ENCODE assay signal across 30 cellular contexts in genomic region chr1:167656657-167657056, GRCh38. TPM values are rescaled to one million over a fixed set of nuclear protein-coding genes. Genes with fewer than 3 reads are reported as not detected.
DNase-seq lines count a peak whose midpoint lies in the region; ATAC-seq and TF ChIP-seq lines count a peak whose summit lies in the region.
"Had no signal": no experiment of that assay in that cellular context is flagged by ENCODE, and none has a peak within 500 bp of the region (broad histone marks: within the 10 kb centered on the region; RNA-seq: fewer than 3 reads in every experiment).

No MANE protein-coding gene starts in this region.

- TF ChIP-seq CTCF in endothelial cell (IDR thresholded peaks at IDR 0.05; ENCODE audit: unreplicated experiment) (no peak), suprapubic skin (IDR thresholded peaks at IDR 0.05) (no peak)

- peaks cover 90% of the 10 kb centered on the region for H3K4me1 ChIP-seq in CD4-positive, CD25-positive, alpha-beta regulatory T cell (ENCODE audit: control insufficient read depth, insufficient read depth, low read length, poor library complexity, severe bottlenecking)
- H3K4me1 ChIP-seq in suprapubic skin: peaks cover 29% of the 10 kb centered on the region
- H3K4me1 ChIP-seq: body of pancreas had no signal

- H3K4me3 Mint-ChIP-seq in activated naive CD8-positive, alpha-beta T cell: no peak overlapping the region
- no peak overlapping the region for H3K4me3 Mint-ChIP-seq in activated naive CD8-positive, alpha-beta T cell treated with anti-CD3 and anti-CD28 coated beads for 36 hours
- H3K4me3 Mint-ChIP-seq in CD4-positive, CD25-positive, alpha-beta regulatory T cell: peak overlapping the region in 3 of 4 donors; percentile 16 to 64 (median 51)
- no peak overlapping the region for H3K4me3 Mint-ChIP-seq in activated T-helper 1 cell treated with anti-CD3 and anti-CD28 coated beads, Interleukin-12 subunit alpha, Interleukin-12 subunit beta, Interleukin-2, Interleukin-4 antibody, amounts not matched to agents 30 ng/mL and 10 ng/mL and 1 ng/mL, durations not matched to agents 14 hours and 24 hours and 36 hours
- no peak overlapping the region for H3K4me3 Mint-ChIP-seq in natural killer cell treated with Interleukin-12 subunit alpha and Interleukin-12 subunit beta and Interleukin-15 and Interleukin-18, amount 100 ng/mL, for 72 hours
- no peak overlapping the region for H3K4me3 Mint-ChIP-seq in endothelial cell (ENCODE audit: unreplicated experiment)
- H3K4me3 Mint-ChIP-seq: T-helper 2 cell treated with Interferon-gamma antibody and Interleukin-4, amounts not matched to agents 5 μg/mL and 100 μg/mL, for 36 hours had no signal

- DNase-seq in activated naive CD8-positive, alpha-beta T cell treated with anti-CD3 and anti-CD28 coated beads for 36 hours: no peak
- no peak for DNase-seq in CD4-positive, CD25-positive, alpha-beta regulatory T cell
- no peak for DNase-seq in activated T-helper 1 cell treated with anti-CD3 and anti-CD28 coated beads, Interleukin-12 subunit alpha, Interleukin-12 subunit beta, Interleukin-2, Interleukin-4 antibody, amounts not matched to agents 30 ng/mL and 10 ng/mL and 1 ng/mL, durations not matched to agents 14 hours and 24 hours and 36 hours (ENCODE audit: low spot score)
- DNase-seq in natural killer cell treated with Interleukin-12 subunit alpha and Interleukin-12 subunit beta and Interleukin-15 and Interleukin-18, amount 100 ng/mL, for 72 hours (ENCODE audit: low spot score): no peak
- DNase-seq in endothelial cell (ENCODE audit: low spot score): no peak
- no peak for DNase-seq in suprapubic skin (ENCODE audit: low spot score in 2 of 2)
- DNase-seq: activated gamma-delta T cell treated with Interleukin-2 at 50 U/mL for 16 hours; body of pancreas; Caco-2; DMS53; esophagus squamous epithelium; foreskin keratinocyte; Kasumi-1; NCI-H1417; NCI-H2081; NCI-H526; NK-92 treated with Interleukin-12 subunit alpha and Interleukin-12 subunit beta, amount 100 ng/mL, for 24 hours; ovary; PC-9; retina; small intestine; stimulated activated naive CD8-positive, alpha-beta T cell treated with anti-CD3 and anti-CD28 coated beads, Interleukin-15, Interleukin-2, amounts not matched to agents 100 U/mL and 50 U/mL, for 24 hours had no signal

- TF ChIP-seq EP300 in suprapubic skin (IDR thresholded peaks at IDR 0.05): no peak

- WGBS in suprapubic skin: 96% methylated on average over 2 of the region's 2 CpGs

- H3K27ac Mint-ChIP-seq in activated naive CD8-positive, alpha-beta T cell: peak overlapping the region; percentile 52
- H3K27ac Mint-ChIP-seq in activated naive CD8-positive, alpha-beta T cell treated with anti-CD3 and anti-CD28 coated beads for 36 hours: no peak overlapping the region
- peak overlapping the region in 2 of 3 donors; percentile 76 to 89 for H3K27ac Mint-ChIP-seq in CD4-positive, CD25-positive, alpha-beta regulatory T cell
- H3K27ac Mint-ChIP-seq in activated T-helper 1 cell treated with anti-CD3 and anti-CD28 coated beads, Interleukin-12 subunit alpha, Interleukin-12 subunit beta, Interleukin-2, Interleukin-4 antibody, amounts not matched to agents 30 ng/mL and 10 ng/mL and 1 ng/mL, durations not matched to agents 14 hours and 24 hours and 36 hours: peak overlapping the region; percentile 19
- peak overlapping the region; percentile 38 to 90 for H3K27ac Mint-ChIP-seq in natural killer cell treated with Interleukin-12 subunit alpha and Interleukin-12 subunit beta and Interleukin-15 and Interleukin-18, amount 100 ng/mL, for 72 hours
- H3K27ac Mint-ChIP-seq in endothelial cell (ENCODE audit: unreplicated experiment): no peak overlapping the region
- H3K27ac Mint-ChIP-seq: T-helper 2 cell treated with Interferon-gamma antibody and Interleukin-4, amounts not matched to agents 5 μg/mL and 100 μg/mL, for 36 hours had no signal

- no peaks in the 10 kb centered on the region for H3K27me3 Mint-ChIP-seq in activated naive CD8-positive, alpha-beta T cell
- H3K27me3 Mint-ChIP-seq in activated naive CD8-positive, alpha-beta T cell treated with anti-CD3 and anti-CD28 coated beads for 36 hours: no peaks in the 10 kb centered on the region
- H3K27me3 Mint-ChIP-seq in CD4-positive, CD25-positive, alpha-beta regulatory T cell: no peaks in the 10 kb centered on the region
- H3K27me3 Mint-ChIP-seq in activated T-helper 1 cell treated with anti-CD3 and anti-CD28 coated beads, Interleukin-12 subunit alpha, Interleukin-12 subunit beta, Interleukin-2, Interleukin-4 antibody, amounts not matched to agents 30 ng/mL and 10 ng/mL and 1 ng/mL, durations not matched to agents 14 hours and 24 hours and 36 hours (ENCODE audit: insufficient read depth): no peaks in the 10 kb centered on the region
- no peaks in the 10 kb centered on the region for H3K27me3 Mint-ChIP-seq in natural killer cell treated with Interleukin-12 subunit alpha and Interleukin-12 subunit beta and Interleukin-15 and Interleukin-18, amount 100 ng/mL, for 72 hours
- peaks cover 13% of the 10 kb centered on the region for H3K27me3 Mint-ChIP-seq in endothelial cell (ENCODE audit: unreplicated experiment)

- ATAC-seq in CD4-positive, CD25-positive, alpha-beta regulatory T cell (ENCODE audit: low read depth in 2 of 2): no peak
- no peak for ATAC-seq in natural killer cell treated with Interleukin-12 subunit alpha and Interleukin-12 subunit beta and Interleukin-15 and Interleukin-18, amount 100 ng/mL, for 72 hours
- ATAC-seq in HG03196 (IDR thresholded peaks at IDR 0.05; ENCODE audit: unreplicated experiment): no peak
- ATAC-seq: A549; body of pancreas; foreskin keratinocyte; stimulated activated naive CD8-positive, alpha-beta T cell treated with anti-CD3 and anti-CD28 coated beads, Interleukin-15, Interleukin-2, amounts not matched to agents 100 U/mL and 50 U/mL, for 24 hours had no signal

- no peak overlapping the region for H3K4me3 ChIP-seq in CD4-positive, CD25-positive, alpha-beta regulatory T cell (ENCODE audit: low read depth, low read length)
- no peak overlapping the region for H3K4me3 ChIP-seq in suprapubic skin
- H3K4me3 ChIP-seq: A549, body of pancreas, esophagus squamous epithelium, lung, ovary, PC-9, vagina had no signal

- H3K36me3 Mint-ChIP-seq in activated naive CD8-positive, alpha-beta T cell: peaks cover 4% of the 10 kb centered on the region
- H3K36me3 Mint-ChIP-seq in activated naive CD8-positive, alpha-beta T cell treated with anti-CD3 and anti-CD28 coated beads for 36 hours: peaks cover 30% of the 10 kb centered on the region
- H3K36me3 Mint-ChIP-seq in CD4-positive, CD25-positive, alpha-beta regulatory T cell: peaks cover 14% of the 10 kb centered on the region
- peaks cover 19% of the 10 kb centered on the region for H3K36me3 Mint-ChIP-seq in activated T-helper 1 cell treated with anti-CD3 and anti-CD28 coated beads, Interleukin-12 subunit alpha, Interleukin-12 subunit beta, Interleukin-2, Interleukin-4 antibody, amounts not matched to agents 30 ng/mL and 10 ng/mL and 1 ng/mL, durations not matched to agents 14 hours and 24 hours and 36 hours (ENCODE audit: low read depth)
- no peaks in the 10 kb centered on the region for H3K36me3 Mint-ChIP-seq in natural killer cell treated with Interleukin-12 subunit alpha and Interleukin-12 subunit beta and Interleukin-15 and Interleukin-18, amount 100 ng/mL, for 72 hours
- H3K36me3 Mint-ChIP-seq in endothelial cell (ENCODE audit: low read depth, unreplicated experiment): peaks cover 9% of the 10 kb centered on the region

- H3K9me3 Mint-ChIP-seq in activated naive CD8-positive, alpha-beta T cell (ENCODE audit: low read depth): no peaks in the 10 kb centered on the region
- H3K9me3 Mint-ChIP-seq in activated naive CD8-positive, alpha-beta T cell treated with anti-CD3 and anti-CD28 coated beads for 36 hours: no peaks in the 10 kb centered on the region
- H3K9me3 Mint-ChIP-seq in CD4-positive, CD25-positive, alpha-beta regulatory T cell: no peaks in the 10 kb centered on the region
- no peaks in the 10 kb centered on the region for H3K9me3 Mint-ChIP-seq in activated T-helper 1 cell treated with anti-CD3 and anti-CD28 coated beads, Interleukin-12 subunit alpha, Interleukin-12 subunit beta, Interleukin-2, Interleukin-4 antibody, amounts not matched to agents 30 ng/mL and 10 ng/mL and 1 ng/mL, durations not matched to agents 14 hours and 24 hours and 36 hours
- no peaks in the 10 kb centered on the region for H3K9me3 Mint-ChIP-seq in natural killer cell treated with Interleukin-12 subunit alpha and Interleukin-12 subunit beta and Interleukin-15 and Interleukin-18, amount 100 ng/mL, for 72 hours
- no peaks in the 10 kb centered on the region for H3K9me3 Mint-ChIP-seq in endothelial cell (ENCODE audit: unreplicated experiment)
- H3K9me3 Mint-ChIP-seq: T-helper 2 cell treated with Interferon-gamma antibody and Interleukin-4, amounts not matched to agents 5 μg/mL and 100 μg/mL, for 36 hours had no signal

- H3K36me3 ChIP-seq in CD4-positive, CD25-positive, alpha-beta regulatory T cell (ENCODE audit: control insufficient read depth, insufficient read depth, low read length): peaks cover 59% of the 10 kb centered on the region
- no peaks in the 10 kb centered on the region for H3K36me3 ChIP-seq in suprapubic skin
- H3K36me3 ChIP-seq: esophagus squamous epithelium, ovary, vagina had no signal

- TF ChIP-seq POLR2A in suprapubic skin (IDR thresholded peaks at IDR 0.05): no peak

- peak overlapping the region; percentile 47 for H3K27ac ChIP-seq in CD4-positive, CD25-positive, alpha-beta regulatory T cell (ENCODE audit: insufficient read depth, low read length, poor library complexity, severe bottlenecking)
- H3K27ac ChIP-seq in suprapubic skin: no peak overlapping the region
- H3K27ac ChIP-seq: A549, body of pancreas, esophagus squamous epithelium, foreskin keratinocyte, ovary, PC-9, vagina had no signal

- H3K4me1 Mint-ChIP-seq in activated naive CD8-positive, alpha-beta T cell (ENCODE audit: low read depth): peaks cover 96% of the 10 kb centered on the region
- H3K4me1 Mint-ChIP-seq in activated naive CD8-positive, alpha-beta T cell treated with anti-CD3 and anti-CD28 coated beads for 36 hours: peaks cover 80% of the 10 kb centered on the region
- H3K4me1 Mint-ChIP-seq in CD4-positive, CD25-positive, alpha-beta regulatory T cell: peaks cover 50 to 98% (median 75%) of the 10 kb centered on the region in 4 donors
- peaks cover 51% of the 10 kb centered on the region for H3K4me1 Mint-ChIP-seq in activated T-helper 1 cell treated with anti-CD3 and anti-CD28 coated beads, Interleukin-12 subunit alpha, Interleukin-12 subunit beta, Interleukin-2, Interleukin-4 antibody, amounts not matched to agents 30 ng/mL and 10 ng/mL and 1 ng/mL, durations not matched to agents 14 hours and 24 hours and 36 hours (ENCODE audit: low read depth)
- peaks cover 61% of the 10 kb centered on the region in 2 donors for H3K4me1 Mint-ChIP-seq in natural killer cell treated with Interleukin-12 subunit alpha and Interleukin-12 subunit beta and Interleukin-15 and Interleukin-18, amount 100 ng/mL, for 72 hours (ENCODE audit: low read depth in 2 of 2)
- H3K4me1 Mint-ChIP-seq in endothelial cell (ENCODE audit: unreplicated experiment): peaks cover 82% of the 10 kb centered on the region

- intact Hi-C loops in activated T-helper 1 cell treated with anti-CD3 and anti-CD28 coated beads, Interleukin-12 subunit alpha, Interleukin-12 subunit beta, Interleukin-2, Interleukin-4 antibody, amounts not matched to agents 30 ng/mL and 10 ng/mL and 1 ng/mL, durations not matched to agents 14 hours and 24 hours and 36 hours (cut with micrococcal nuclease): no loop called here

- H3K27me3 ChIP-seq in CD4-positive, CD25-positive, alpha-beta regulatory T cell (ENCODE audit: control insufficient read depth, insufficient read depth, low read length): no peaks in the 10 kb centered on the region
- no peaks in the 10 kb centered on the region for H3K27me3 ChIP-seq in suprapubic skin
- H3K27me3 ChIP-seq: body of pancreas, esophagus squamous epithelium, foreskin keratinocyte, ovary, vagina had no signal

- no peaks in the 10 kb centered on the region for H3K9me3 ChIP-seq in CD4-positive, CD25-positive, alpha-beta regulatory T cell (ENCODE audit: control insufficient read depth in 2 of 2, low read length in 2 of 2)
- no peaks in the 10 kb centered on the region for H3K9me3 ChIP-seq in suprapubic skin
- H3K9me3 ChIP-seq: A549, body of pancreas, Caco-2, esophagus squamous epithelium, ovary, vagina had no signal

RNA-seq across cellular contexts. Expression of gene RCSD1, which starts 26.6 kb away (rescaled TPM):
- 10 to 100 TPM; 56.4 to 58.2 TPM for total RNA-seq in activated naive CD8-positive, alpha-beta T cell treated with anti-CD3 and anti-CD28 coated beads for 36 hours
- 174 TPM for total RNA-seq in CD4-positive, CD25-positive, alpha-beta regulatory T cell
- polyA plus RNA-seq in CD4-positive, CD25-positive, alpha-beta regulatory T cell: 100 to 1,000 TPM; 207 to 251 (median 233) TPM
- total RNA-seq in activated T-helper 1 cell treated with anti-CD3 and anti-CD28 coated beads, Interleukin-12 subunit alpha, Interleukin-12 subunit beta, Interleukin-2, Interleukin-4 antibody, amounts not matched to agents 30 ng/mL and 10 ng/mL and 1 ng/mL, durations not matched to agents 14 hours and 24 hours and 36 hours: 78.6 and 81.9 TPM in 2 replicates
- total RNA-seq in natural killer cell treated with Interleukin-12 subunit alpha and Interleukin-12 subunit beta and Interleukin-15 and Interleukin-18, amount 100 ng/mL, for 72 hours: 10 to 100 TPM; 30.3 to 30.9 TPM
- total RNA-seq in endothelial cell (ENCODE audit: unreplicated experiment) (39.5 TPM), suprapubic skin (1 to 10 TPM in 3 of 4 donors, under 1 TPM in 1; 0.34 to 3.5 (median 2.0) TPM)
- total RNA-seq: Caco-2, H4, PC-9 had no signal
- polyA plus RNA-seq: A549, neural cell had no signal

Comparison
In these comparisons a context has a peak if more than half of its experiments do, and no peak if none do; other contexts are left out.
1. H3K27ac Mint-ChIP-seq: peak in activated naive CD8-positive, alpha-beta T cell (single experiment), CD4-positive, CD25-positive, alpha-beta regulatory T cell (2 of 3), activated T-helper 1 cell treated with anti-CD3 and anti-CD28 coated beads, Interleukin-12 subunit alpha, Interleukin-12 subunit beta, Interleukin-2, Interleukin-4 antibody, amounts not matched to agents 30 ng/mL and 10 ng/mL and 1 ng/mL, durations not matched to agents 14 hours and 24 hours and 36 hours (single experiment) and natural killer cell treated with Interleukin-12 subunit alpha and Interleukin-12 subunit beta and Interleukin-15 and Interleukin-18, amount 100 ng/mL, for 72 hours (2 of 2); none in activated naive CD8-positive, alpha-beta T cell treated with anti-CD3 and anti-CD28 coated beads for 36 hours (single experiment) and endothelial cell (single experiment).
2. H3K4me3 Mint-ChIP-seq: peak in CD4-positive, CD25-positive, alpha-beta regulatory T cell (3 of 4); none in activated naive CD8-positive, alpha-beta T cell (single experiment), activated naive CD8-positive, alpha-beta T cell treated with anti-CD3 and anti-CD28 coated beads for 36 hours (single experiment), activated T-helper 1 cell treated with anti-CD3 and anti-CD28 coated beads, Interleukin-12 subunit alpha, Interleukin-12 subunit beta, Interleukin-2, Interleukin-4 antibody, amounts not matched to agents 30 ng/mL and 10 ng/mL and 1 ng/mL, durations not matched to agents 14 hours and 24 hours and 36 hours (single experiment), natural killer cell treated with Interleukin-12 subunit alpha and Interleukin-12 subunit beta and Interleukin-15 and Interleukin-18, amount 100 ng/mL, for 72 hours (single experiment) and endothelial cell (single experiment).